18 cellular contexts compared by ENCODE assay signal in the genomic region with DNA sequence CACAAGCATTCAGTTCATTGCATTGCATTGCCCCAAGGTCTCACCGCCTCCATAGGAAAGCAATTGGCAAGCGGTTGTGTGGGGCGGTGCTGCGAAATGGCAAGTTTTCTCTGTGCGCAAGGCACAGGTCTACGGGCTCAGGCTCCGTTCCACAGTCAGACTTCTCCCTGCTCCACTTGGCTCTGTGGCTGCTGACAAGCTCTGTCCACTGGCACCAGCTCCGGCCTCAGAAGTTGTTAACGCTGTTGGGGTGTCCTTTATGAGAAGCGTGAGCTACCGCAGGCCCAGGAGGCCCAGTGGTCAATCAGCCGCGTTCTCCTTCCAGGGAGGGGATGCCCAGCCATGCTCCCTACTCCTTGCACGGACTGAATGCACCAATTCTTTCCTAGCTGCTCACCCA.
"Had no signal": no experiment of that assay in that cellular context is flagged by ENCODE, and none has a peak within 500 bp of the region (broad histone marks: within the 10 kb centered on the region; RNA-seq: fewer than 3 reads in every experiment).

No MANE protein-coding gene starts in this region.

- ATAC-seq: gastrocnemius medialis, left colon, pancreas had no signal

- H3K4me1 Mint-ChIP-seq: nephron had no signal

- H3K4me1 ChIP-seq: esophagus muscularis mucosa, gastrocnemius medialis, prostate gland, sigmoid colon had no signal

- H3K4me3 Mint-ChIP-seq: mesothelial cell of epicardium, nephron had no signal

- H3K9me3 ChIP-seq: esophagus muscularis mucosa, gastrocnemius medialis, pancreas, prostate gland, sigmoid colon had no signal

- H3K36me3 ChIP-seq: esophagus muscularis mucosa, gastrocnemius medialis, pancreas, prostate gland, sigmoid colon had no signal

- H3K9me3 Mint-ChIP-seq: mesothelial cell of epicardium had no signal

- DNase-seq: effector memory CD4-positive, alpha-beta T cell; gastrocnemius medialis; kidney; left colon; mammary epithelial cell; occipital lobe; pancreas; sigmoid colon; stimulated activated CD4-positive, alpha-beta T cell treated with anti-CD3 and anti-CD28 coated beads, Interleukin-2, amount 100 ng/mL, for 24 hours; stimulated activated CD4-positive, alpha-beta T cell treated with anti-CD3 and anti-CD28 coated beads, Interleukin-4, amount 100 ng/mL, for 4 hours; stimulated activated naive CD4-positive, alpha-beta T cell; trophoblast cell had no signal

- H3K27me3 ChIP-seq: pancreas, sigmoid colon had no signal

- H3K4me3 ChIP-seq: esophagus muscularis mucosa, gastrocnemius medialis, pancreas, prostate gland, sigmoid colon, skin epidermis had no signal

- H3K27ac Mint-ChIP-seq: mesothelial cell of epicardium, nephron had no signal

- H3K36me3 Mint-ChIP-seq: mesothelial cell of epicardium had no signal

- H3K27ac ChIP-seq: epithelial cell of prostate, esophagus muscularis mucosa, gastrocnemius medialis, pancreas, prostate gland, sigmoid colon, skin epidermis had no signal
